ENCODE assay signal across 26 cellular contexts in genomic region chrX:124256209-124256608, GRCh38.
DNase-seq lines count a peak whose midpoint lies in the region; ATAC-seq, FAIRE-seq and TF ChIP-seq lines count a peak whose summit lies in the region.
"Had no signal": no experiment of that assay in that cellular context is flagged by ENCODE, and none has a peak within 500 bp of the region (broad histone marks: within the 10 kb centered on the region; RNA-seq: fewer than 3 reads in every experiment).

No MANE protein-coding gene starts in this region.

- H4K20me1 ChIP-seq in astrocyte (ENCODE audit: insufficient read depth, low read length): no peaks in the 10 kb centered on the region

- TF ChIP-seq POLR2A in gastroesophageal sphincter (IDR thresholded peaks at IDR 0.05): no peak
- TF ChIP-seq POLR2A in upper lobe of left lung (IDR thresholded peaks at IDR 0.05): no peak

- ATAC-seq in Right ventricle myocardium inferior: peak; percentile 42
- peak; percentile 71 for ATAC-seq in gastroesophageal sphincter
- peak; percentile 43 to 87 for ATAC-seq in upper lobe of left lung (ENCODE audit: low FRiP score in 2 of 2)
- ATAC-seq in HG03521 (IDR thresholded peaks at IDR 0.05; ENCODE audit: unreplicated experiment): no peak
- no peak for ATAC-seq in HG02798 (IDR thresholded peaks at IDR 0.05; ENCODE audit: poor library complexity, unreplicated experiment)
- ATAC-seq: gastrocnemius medialis; GM23338; naive thymus-derived CD4-positive, alpha-beta T cell; Panc1; stimulated activated effector memory CD8-positive, alpha-beta T cell treated with anti-CD3 and anti-CD28 coated beads, Interleukin-12 subunit alpha, Interleukin-12 subunit beta, amount 100 ng/mL, for 72 hours; WTC11 had no signal

- no peak overlapping the region for H3K4me2 ChIP-seq in astrocyte (ENCODE audit: low read length)
- H3K4me2 ChIP-seq: GM23338 had no signal

- TF ChIP-seq EP300 in gastroesophageal sphincter (IDR thresholded peaks at IDR 0.05): no peak
- no peak for TF ChIP-seq EP300 in upper lobe of left lung (IDR thresholded peaks at IDR 0.05)

- no peak overlapping the region for H3K9ac ChIP-seq in astrocyte (ENCODE audit: low read length)

- FAIRE-seq in astrocyte (lab: Jason Lieb, UNC): peak; percentile 34
- FAIRE-seq: A204.1, D721Med, kidney had no signal

- H3K27me3 ChIP-seq in astrocyte (ENCODE audit: insufficient read depth, low read length) (no peaks in the 10 kb centered on the region), gastroesophageal sphincter (no peaks in the 10 kb centered on the region), upper lobe of left lung (no peaks in the 10 kb centered on the region)
- H3K27me3 ChIP-seq: gastrocnemius medialis, ovary had no signal

- no peak overlapping the region for H2AFZ ChIP-seq in astrocyte (ENCODE audit: low read depth, low read length)
- H2AFZ ChIP-seq: GM23338 had no signal

- DNase-seq in Right ventricle myocardium inferior (ENCODE audit: missing footprints): no peak
- no peak for DNase-seq in cardiac septum (ENCODE audit: low spot score)
- DNase-seq in astrocyte (ENCODE audit: low read depth): peak; percentile 72
- no peak for DNase-seq in upper lobe of left lung
- no peak for DNase-seq in NCI-H1092 treated with DMSO at 0.1 percent for 48 hours (lab: John Stamatoyannopoulos, UW)
- DNase-seq: activated CD4-positive, alpha-beta T cell treated with anti-CD3 and anti-CD28 coated beads, Interleukin-2, amount 50 U/mL, for 48 hours; activated naive CD4-positive, alpha-beta T cell; cerebellar nuclear complex; effector CD8-positive, alpha-beta T cell; gastrocnemius medialis; KG1; kidney; naive thymus-derived CD4-positive, alpha-beta T cell; NCI-H187 treated with DMSO at 0.1 percent for 48 hours; ovary had no signal

- H3K27ac Mint-ChIP-seq in astrocyte (ENCODE audit: unreplicated experiment): no peak overlapping the region
- H3K27ac Mint-ChIP-seq: GM23338; naive thymus-derived CD4-positive, alpha-beta T cell; stimulated activated effector memory CD8-positive, alpha-beta T cell treated with anti-CD3 and anti-CD28 coated beads, Interleukin-12 subunit alpha, Interleukin-12 subunit beta, amount 100 ng/mL, for 72 hours; T-helper 2 cell treated with Interferon-gamma antibody and Interleukin-4, amounts not matched to agents 5 μg/mL and 100 μg/mL, for 36 hours; WTC11 had no signal

- H3K4me1 ChIP-seq in astrocyte (ENCODE audit: insufficient read depth, low read length): no peaks in the 10 kb centered on the region
- H3K4me1 ChIP-seq in gastroesophageal sphincter: peaks cover 0 to 19% (median 0%) of the 10 kb centered on the region in 3 donors
- no peaks in the 10 kb centered on the region for H3K4me1 ChIP-seq in upper lobe of left lung

- H3K36me3 ChIP-seq in astrocyte (ENCODE audit: insufficient read depth, low read length) (no peaks in the 10 kb centered on the region), gastroesophageal sphincter (no peaks in the 10 kb centered on the region), upper lobe of left lung (no peaks in the 10 kb centered on the region)
- H3K36me3 ChIP-seq: gastrocnemius medialis, ovary had no signal

- no peaks in the 10 kb centered on the region for H3K27me3 Mint-ChIP-seq in astrocyte (ENCODE audit: low read depth, unreplicated experiment)
- H3K27me3 Mint-ChIP-seq: naive thymus-derived CD4-positive, alpha-beta T cell had no signal

- no peaks in the 10 kb centered on the region for H3K36me3 Mint-ChIP-seq in astrocyte (ENCODE audit: low read depth, unreplicated experiment)
- H3K36me3 Mint-ChIP-seq: stimulated activated effector memory CD8-positive, alpha-beta T cell treated with anti-CD3 and anti-CD28 coated beads, Interleukin-12 subunit alpha, Interleukin-12 subunit beta, amount 100 ng/mL, for 72 hours; WTC11 had no signal

- TF ChIP-seq CTCF in astrocyte (IDR thresholded peaks at IDR 0.05; ENCODE audit: insufficient read depth, low read depth, low read length): no peak
- TF ChIP-seq CTCF in gastroesophageal sphincter (IDR thresholded peaks at IDR 0.05): no peak
- no peak for TF ChIP-seq CTCF in upper lobe of left lung (IDR thresholded peaks at IDR 0.05)

- H3K27ac ChIP-seq in astrocyte (ENCODE audit: low read depth, low read length): no peak overlapping the region
- H3K27ac ChIP-seq in gastroesophageal sphincter: peak overlapping the region; percentile 29 to 69 (median 64)
- H3K27ac ChIP-seq in upper lobe of left lung: no peak overlapping the region
- H3K27ac ChIP-seq: C4-2B, gastrocnemius medialis, ovary had no signal

- no peaks in the 10 kb centered on the region for H3K9me3 Mint-ChIP-seq in astrocyte (ENCODE audit: unreplicated experiment)
- H3K9me3 Mint-ChIP-seq: GM23338; stimulated activated effector memory CD8-positive, alpha-beta T cell treated with anti-CD3 and anti-CD28 coated beads, Interleukin-12 subunit alpha, Interleukin-12 subunit beta, amount 100 ng/mL, for 72 hours; WTC11 had no signal

- H3K4me3 ChIP-seq in astrocyte (ENCODE audit: insufficient read depth, low read depth, low read length): no peak overlapping the region
- no peak overlapping the region for H3K4me3 ChIP-seq in gastroesophageal sphincter
- no peak overlapping the region for H3K4me3 ChIP-seq in upper lobe of left lung
- H3K4me3 ChIP-seq: gastrocnemius medialis, GM23338, ovary had no signal

- no peak overlapping the region for H3K4me3 Mint-ChIP-seq in astrocyte (ENCODE audit: unreplicated experiment)
- H3K4me3 Mint-ChIP-seq: GM23338; naive thymus-derived CD4-positive, alpha-beta T cell; stimulated activated effector memory CD8-positive, alpha-beta T cell treated with anti-CD3 and anti-CD28 coated beads, Interleukin-12 subunit alpha, Interleukin-12 subunit beta, amount 100 ng/mL, for 72 hours; T-helper 2 cell treated with Interferon-gamma antibody and Interleukin-4, amounts not matched to agents 5 μg/mL and 100 μg/mL, for 36 hours; WTC11 had no signal

- H3K79me2 ChIP-seq in astrocyte (ENCODE audit: insufficient read depth, low read length): no peaks in the 10 kb centered on the region

- intact Hi-C loops in Right ventricle myocardium inferior (cut with DNase I) (no loop called here), cardiac septum (cut with DNase I) (no loop called here)

- H3K9me3 ChIP-seq in astrocyte (ENCODE audit: insufficient read depth, low read depth, low read length) (no peaks in the 10 kb centered on the region), gastroesophageal sphincter (no peaks in the 10 kb centered on the region), upper lobe of left lung (no peaks in the 10 kb centered on the region)
- H3K9me3 ChIP-seq: gastrocnemius medialis, ovary had no signal

- WGBS in gastroesophageal sphincter (ENCODE audit: low coverage in 1 of 2), 2 donors: 26 to 28% methylated on average over 2 of the region's 2 CpGs
- 50 to 63% methylated on average over 2 of the region's 2 CpGs for WGBS in upper lobe of left lung, 2 donors

- no peaks in the 10 kb centered on the region for H3K4me1 Mint-ChIP-seq in astrocyte (ENCODE audit: low read depth, unreplicated experiment)
- H3K4me1 Mint-ChIP-seq: GM23338; naive thymus-derived CD4-positive, alpha-beta T cell had no signal

Comparison
In these comparisons a context has a peak if more than half of its experiments do, and no peak if none do; other contexts are left out.
1. ATAC-seq: peak in Right ventricle myocardium inferior (single experiment), gastroesophageal sphincter (single experiment) and upper lobe of left lung (2 of 2); none in HG03521 (single experiment) and HG02798 (single experiment).
2. H3K27ac ChIP-seq: peak in gastroesophageal sphincter (4 of 4); none in astrocyte (single experiment) and upper lobe of left lung (0 of 4).